ENCODE assay signal across 29 cellular contexts in genomic region chr2:11962707-11963358, GRCh38.
A peak's percentile ranks its signal among the peaks of the same experiment; 100 is the strongest.
DNase-seq lines count a peak whose midpoint lies in the region; ATAC-seq and TF ChIP-seq lines count a peak whose summit lies in the region.
"Had no signal": no experiment of that assay in that cellular context is flagged by ENCODE, and none has a peak within 500 bp of the region (broad histone marks: within the 10 kb centered on the region; RNA-seq: fewer than 3 reads in every experiment).

No MANE protein-coding gene starts in this region.

- CTCF ChIA-PET in mammary epithelial cell (lab: Charles Lee; ENCODE audit: low non-redundant PET): no interaction called here

- H3K79me2 ChIP-seq in mammary epithelial cell (ENCODE audit: insufficient read depth, low read length): no peaks in the 10 kb centered on the region

- no peaks in the 10 kb centered on the region for H3K9me3 Mint-ChIP-seq in CD14-positive monocyte
- H3K9me3 Mint-ChIP-seq: activated T-cell treated with anti-CD3 and anti-CD28 coated beads, Interleukin-2, amount 50 U/mL, for 24 hours; CD8-positive, alpha-beta T cell; natural killer cell treated with Interleukin-12 subunit alpha and Interleukin-12 subunit beta and Interleukin-15 and Interleukin-18, amount 100 ng/mL, for 72 hours; stimulated activated naive B cell treated with anti-CD40 and anti-IgM and Interleukin-4, amounts not matched to agents 10 μg/mL and 1 μg/mL and 100 μg/mL, for 72 hours had no signal

- H3K36me3 ChIP-seq in breast epithelium: no peaks in the 10 kb centered on the region
- H3K36me3 ChIP-seq in mammary epithelial cell (ENCODE audit: insufficient read depth, low read length): no peaks in the 10 kb centered on the region
- H3K36me3 ChIP-seq in uterus: no peaks in the 10 kb centered on the region
- H3K36me3 ChIP-seq: ovary, suprapubic skin had no signal

- peak; percentile 47 for ATAC-seq in left lobe of liver
- ATAC-seq: CD8-positive, alpha-beta T cell; natural killer cell treated with Interleukin-12 subunit alpha and Interleukin-12 subunit beta and Interleukin-15 and Interleukin-18, amount 100 ng/mL, for 72 hours; stimulated activated naive B cell treated with anti-CD40 and anti-IgM and Interleukin-4, amounts not matched to agents 10 μg/mL and 1 μg/mL and 100 μg/mL, for 72 hours had no signal

- H3K9me3 ChIP-seq in breast epithelium: no peaks in the 10 kb centered on the region
- peaks cover 2% of the 10 kb centered on the region for H3K9me3 ChIP-seq in mammary epithelial cell (replicated peaks; ENCODE audit: insufficient read depth, low read length)
- no peaks in the 10 kb centered on the region for H3K9me3 ChIP-seq in uterus
- H3K9me3 ChIP-seq: ovary, suprapubic skin had no signal

- TF ChIP-seq CTCF in breast epithelium (IDR thresholded peaks at IDR 0.05): no peak
- TF ChIP-seq CTCF in mammary epithelial cell (conservative IDR thresholded peaks at IDR 0.05 in 1 of 2, IDR thresholded peaks at IDR 0.05 in 1 of 2; ENCODE audit: extremely low read depth in 1 of 2, insufficient read depth in 1 of 2, low read depth in 1 of 2, low read length in 2 of 2): no peak
- TF ChIP-seq CTCF in epithelial cell of proximal tubule (conservative IDR thresholded peaks at IDR 0.05; ENCODE audit: low read depth, low read length): no peak
- TF ChIP-seq CTCF in uterus (IDR thresholded peaks at IDR 0.05): no peak
- no peak for TF ChIP-seq CTCF in CD14-positive monocyte (IDR thresholded peaks at IDR 0.05)

- DNase-seq in breast epithelium (ENCODE audit: low spot score in 2 of 2): no peak
- DNase-seq in mammary epithelial cell: no peak
- DNase-seq in epithelial cell of proximal tubule (ENCODE audit: low read depth): peak; percentile 48
- DNase-seq in left lobe of liver (ENCODE audit: low spot score): no peak
- peak; percentile 28 to 48 for DNase-seq in uterus
- DNase-seq in OCI-M1 (lab: John Stamatoyannopoulos, UW): no peak
- DNase-seq in NCI-H748 treated with DMSO at 0.1 percent for 48 hours (lab: John Stamatoyannopoulos, UW): no peak
- no peak for DNase-seq in CD14-positive monocyte (ENCODE audit: low spot score)
- DNase-seq: activated CD4-positive, alpha-beta T cell treated with anti-CD3 and anti-CD28 coated beads for 48 hours; activated naive CD4-positive, alpha-beta T cell; activated T-cell treated with anti-CD3 and anti-CD28 coated beads, Interleukin-2, amount 50 U/mL, for 24 hours; AML-193; amniotic stem cell; CD8-positive, alpha-beta T cell; EL; erythroblast; head of caudate nucleus; NCI-H1436; NCI-H2081 treated with DMSO at 0.1 percent for 48 hours; NCI-H446; ovary; stimulated activated CD4-positive, alpha-beta T cell treated with anti-CD3 and anti-CD28 coated beads, Interleukin-15, amount 100 ng/mL, for 24 hours; stimulated activated naive B cell treated with anti-CD40 and anti-IgM and Interleukin-4, amounts not matched to agents 10 μg/mL and 1 μg/mL and 100 μg/mL, for 72 hours; SW 1271; T-helper 9 cell had no signal

- H4K20me1 ChIP-seq in mammary epithelial cell (ENCODE audit: insufficient read depth, low read length): no peaks in the 10 kb centered on the region

- H3K27ac Mint-ChIP-seq in CD14-positive monocyte: no peak overlapping the region
- H3K27ac Mint-ChIP-seq: activated T-cell treated with anti-CD3 and anti-CD28 coated beads, Interleukin-2, amount 50 U/mL, for 24 hours; CD8-positive, alpha-beta T cell; natural killer cell treated with Interleukin-12 subunit alpha and Interleukin-12 subunit beta and Interleukin-15 and Interleukin-18, amount 100 ng/mL, for 72 hours; stimulated activated naive B cell treated with anti-CD40 and anti-IgM and Interleukin-4, amounts not matched to agents 10 μg/mL and 1 μg/mL and 100 μg/mL, for 72 hours had no signal

- H3K4me1 ChIP-seq in breast epithelium (no peaks in the 10 kb centered on the region), mammary epithelial cell (ENCODE audit: insufficient read depth, low read length) (peaks cover 10% of the 10 kb centered on the region), uterus (no peaks in the 10 kb centered on the region)

- 98% methylated on average over 10 of the region's 10 CpGs for WGBS in mammary epithelial cell (ENCODE audit: low coverage, missing lambda C conversion rate)

- no peak overlapping the region for H3K4me3 ChIP-seq in breast epithelium
- no peak overlapping the region for H3K4me3 ChIP-seq in mammary epithelial cell (replicated peaks in 1 of 3; ENCODE audit: insufficient read depth in 1 of 3, low read depth in 2 of 3, low read length in 3 of 3)
- H3K4me3 ChIP-seq in epithelial cell of proximal tubule (ENCODE audit: low read depth, low read length): no peak overlapping the region
- H3K4me3 ChIP-seq in uterus: no peak overlapping the region
- H3K4me3 ChIP-seq: ovary, suprapubic skin had no signal

- BruUV-seq in mammary epithelial cell (replicated peaks; lab: Mats Ljungman, UMichigan): no TSS peak

- TF ChIP-seq POLR2A in breast epithelium (IDR thresholded peaks at IDR 0.05) (no peak), uterus (IDR thresholded peaks at IDR 0.05) (no peak)

- no peaks in the 10 kb centered on the region for H3K4me1 Mint-ChIP-seq in CD14-positive monocyte

- peaks cover 0 to 3% (median 0%) of the 10 kb centered on the region in 3 donors for H3K27me3 Mint-ChIP-seq in CD14-positive monocyte (ENCODE audit: low read depth in 3 of 3)
- H3K27me3 Mint-ChIP-seq: activated T-cell treated with anti-CD3 and anti-CD28 coated beads, Interleukin-2, amount 50 U/mL, for 24 hours; stimulated activated naive B cell treated with anti-CD40 and anti-IgM and Interleukin-4, amounts not matched to agents 10 μg/mL and 1 μg/mL and 100 μg/mL, for 72 hours had no signal

- H3K36me3 Mint-ChIP-seq in CD14-positive monocyte: no peaks in the 10 kb centered on the region
- H3K36me3 Mint-ChIP-seq: CD8-positive, alpha-beta T cell; stimulated activated naive B cell treated with anti-CD40 and anti-IgM and Interleukin-4, amounts not matched to agents 10 μg/mL and 1 μg/mL and 100 μg/mL, for 72 hours had no signal

- H3K4me3 Mint-ChIP-seq in CD14-positive monocyte: no peak overlapping the region
- H3K4me3 Mint-ChIP-seq: activated T-cell treated with anti-CD3 and anti-CD28 coated beads, Interleukin-2, amount 50 U/mL, for 24 hours; CD8-positive, alpha-beta T cell; natural killer cell treated with Interleukin-12 subunit alpha and Interleukin-12 subunit beta and Interleukin-15 and Interleukin-18, amount 100 ng/mL, for 72 hours; stimulated activated naive B cell treated with anti-CD40 and anti-IgM and Interleukin-4, amounts not matched to agents 10 μg/mL and 1 μg/mL and 100 μg/mL, for 72 hours had no signal

- dilution Hi-C loops in mammary epithelial cell (cut with HindIII; ENCODE audit: low sequenced_read_pairs): no loop called here

- peak overlapping the region; percentile 14 to 21 for H3K27ac ChIP-seq in breast epithelium
- H3K27ac ChIP-seq in mammary epithelial cell (ENCODE audit: insufficient read depth, low read depth, low read length): no peak overlapping the region
- peak overlapping the region; percentile 67 to 73 for H3K27ac ChIP-seq in uterus
- H3K27ac ChIP-seq: HL-60, ovary, suprapubic skin, VCaP had no signal

- H2AFZ ChIP-seq in mammary epithelial cell (ENCODE audit: low read depth, low read length): no peak overlapping the region

- in situ Hi-C loops in mammary epithelial cell (cut with MboI; ENCODE audit: low sequenced_read_pairs in 2 of 2): no loop called here

- intact Hi-C loops in breast epithelium (cut with DNase I; ENCODE audit: low total_unique reads): no loop called here
- intact Hi-C loops in mammary epithelial cell (cut with micrococcal nuclease): no loop called here
- intact Hi-C loops in uterus (cut with DNase I; ENCODE audit: low total_unique reads): no loop called here
- intact Hi-C loops in CD14-positive monocyte (cut with micrococcal nuclease): no loop called here

- H3K9ac ChIP-seq in mammary epithelial cell (ENCODE audit: insufficient read depth, low read length): no peak overlapping the region

- H3K4me2 ChIP-seq in mammary epithelial cell (ENCODE audit: insufficient read depth, low read depth, low read length): no peak overlapping the region

- H3K27me3 ChIP-seq in breast epithelium (no peaks in the 10 kb centered on the region), mammary epithelial cell (ENCODE audit: insufficient read depth, low read length) (no peaks in the 10 kb centered on the region), uterus (no peaks in the 10 kb centered on the region)
- H3K27me3 ChIP-seq: ovary, suprapubic skin had no signal

Comparison
In these comparisons a context has a peak if more than half of its experiments do, and no peak if none do; other contexts are left out.
1. DNase-seq: peak in epithelial cell of proximal tubule (single experiment) and uterus (2 of 2); none in breast epithelium (0 of 2), mammary epithelial cell (single experiment), left lobe of liver (single experiment), OCI-M1 (single experiment), NCI-H748 treated with DMSO at 0.1 percent for 48 hours (single experiment) and CD14-positive monocyte (single experiment).